Comparison of ENCODE assay signal across 23 cellular contexts in genomic region chr22:46894851-46895640, GRCh38.
A peak's percentile ranks its signal among the peaks of the same experiment; 100 is the strongest.
DNase-seq lines count a peak whose midpoint lies in the region; ATAC-seq and TF ChIP-seq lines count a peak whose summit lies in the region.
"Had no signal": no experiment of that assay in that cellular context is flagged by ENCODE, and none has a peak within 500 bp of the region (broad histone marks: within the 10 kb centered on the region; RNA-seq: fewer than 3 reads in every experiment).

No MANE protein-coding gene starts in this region.

- H3K27ac ChIP-seq in endodermal cell (ENCODE audit: low read depth, low read length) (no peak overlapping the region), tibial nerve (peak overlapping the region; percentile 11 to 82 (median 64))
- H3K27ac ChIP-seq: breast epithelium, SJCRH30, vagina had no signal

- no peaks in the 10 kb centered on the region for H3K4me1 ChIP-seq in endodermal cell (ENCODE audit: control insufficient read depth, insufficient read depth, low read length)
- H3K4me1 ChIP-seq in mucosa of stomach (ENCODE audit: control insufficient read depth, insufficient read depth, low read length), result peaks cover 11% of the 10 kb centered on the region
- H3K4me1 ChIP-seq in tibial nerve, result peaks cover 0 to 30% (median 16%) of the 10 kb centered on the region in 4 donors
- H3K4me1 ChIP-seq in mucosa of descending colon (ENCODE audit: low read depth), result no peaks in the 10 kb centered on the region
- H3K4me1 ChIP-seq: breast epithelium, SJCRH30 had no signal

- H3K9me3 ChIP-seq in endodermal cell (ENCODE audit: control insufficient read depth, low read length) (no peaks in the 10 kb centered on the region), mucosa of stomach (ENCODE audit: control insufficient read depth, low read length) (no peaks in the 10 kb centered on the region), tibial nerve (no peaks in the 10 kb centered on the region), mucosa of descending colon (no peaks in the 10 kb centered on the region)
- H3K9me3 ChIP-seq: breast epithelium, SJCRH30, vagina had no signal

- no peak overlapping the region for H3K9ac ChIP-seq in endodermal cell (ENCODE audit: extremely low read depth, low read length, poor library complexity, severe bottlenecking)
- peak overlapping the region; percentile 3 for H3K9ac ChIP-seq in mucosa of stomach (ENCODE audit: low read length)

- H3K36me3 Mint-ChIP-seq in IgD-negative memory B cell (peaks cover 4% of the 10 kb centered on the region), endodermal cell (ENCODE audit: low read depth) (peaks cover 50% of the 10 kb centered on the region)

- TF ChIP-seq CTCF in endodermal cell (conservative IDR thresholded peaks at IDR 0.05) (no peak), tibial nerve (IDR thresholded peaks at IDR 0.05) (no peak), mucosa of descending colon (IDR thresholded peaks at IDR 0.05) (no peak)

- H3K27me3 Mint-ChIP-seq in IgD-negative memory B cell, result no peaks in the 10 kb centered on the region
- no peaks in the 10 kb centered on the region for H3K27me3 Mint-ChIP-seq in endodermal cell (ENCODE audit: insufficient read depth)
- H3K27me3 Mint-ChIP-seq: activated naive CD4-positive, alpha-beta T cell treated with anti-CD3 and anti-CD28 coated beads, Interleukin-2, amount 10 ng/mL, durations not matched to agents 7 days and 5 days had no signal

- ATAC-seq in mucosa of descending colon (no peak), GM21381 (IDR thresholded peaks at IDR 0.05; ENCODE audit: unreplicated experiment) (no peak)

- TF ChIP-seq EP300 in tibial nerve (IDR thresholded peaks at IDR 0.05), result no peak

- intact Hi-C loops in mucosa of descending colon (cut with DNase I, micrococcal nuclease), result no loop called here

- H3K36me3 ChIP-seq in endodermal cell (ENCODE audit: control insufficient read depth, insufficient read depth, low read length) (peaks cover 43% of the 10 kb centered on the region), mucosa of stomach (ENCODE audit: control insufficient read depth, insufficient read depth, low read length) (peaks cover 10% of the 10 kb centered on the region), tibial nerve (peaks cover 0 to 10% (median 0%) of the 10 kb centered on the region in 3 donors), mucosa of descending colon (ENCODE audit: low read depth) (no peaks in the 10 kb centered on the region)
- H3K36me3 ChIP-seq: breast epithelium, SJCRH30, vagina had no signal

- H3K27me3 ChIP-seq in endodermal cell (ENCODE audit: control insufficient read depth, insufficient read depth, low read length, poor library complexity, severe bottlenecking) (no peaks in the 10 kb centered on the region), mucosa of stomach (ENCODE audit: control insufficient read depth, insufficient read depth, low read length) (no peaks in the 10 kb centered on the region), tibial nerve (no peaks in the 10 kb centered on the region)
- H3K27me3 ChIP-seq: breast epithelium, SJCRH30, vagina had no signal

- peak overlapping the region in 2 of 3 donors; percentile 39 to 40 for H3K27ac Mint-ChIP-seq in IgD-negative memory B cell
- no peak overlapping the region for H3K27ac Mint-ChIP-seq in endodermal cell
- H3K27ac Mint-ChIP-seq: nephron had no signal

- H3K4me1 Mint-ChIP-seq in IgD-negative memory B cell, result peaks cover 9 to 22% (median 16%) of the 10 kb centered on the region in 3 donors
- H3K4me1 Mint-ChIP-seq in endodermal cell, result no peaks in the 10 kb centered on the region
- H3K4me1 Mint-ChIP-seq: activated naive CD4-positive, alpha-beta T cell treated with anti-CD3 and anti-CD28 coated beads, Interleukin-2, amount 10 ng/mL, durations not matched to agents 7 days and 5 days; nephron had no signal

- no peaks in the 10 kb centered on the region for H3K9me3 Mint-ChIP-seq in IgD-negative memory B cell
- no peaks in the 10 kb centered on the region for H3K9me3 Mint-ChIP-seq in endodermal cell
- H3K9me3 Mint-ChIP-seq: activated naive CD4-positive, alpha-beta T cell treated with anti-CD3 and anti-CD28 coated beads, Interleukin-2, amount 10 ng/mL, durations not matched to agents 7 days and 5 days; CD14-positive monocyte; nephron had no signal

- DNase-seq in endodermal cell (peak; percentile 26), tibial nerve (ENCODE audit: low spot score in 2 of 2) (no peak), DMS53 treated with DMSO at 0.1 percent for 48 hours (lab: John Stamatoyannopoulos, UW; ENCODE audit: unreplicated experiment) (no peak), mucosa of descending colon (no peak)
- DNase-seq: activated CD4-positive, alpha-beta T cell treated with anti-CD3 and anti-CD28 coated beads for 1 hour; activated naive CD4-positive, alpha-beta T cell treated with anti-CD3 and anti-CD28 coated beads, Interleukin-2, amount 10 ng/mL, durations not matched to agents 7 days and 5 days; activated T-cell treated with anti-CD3 and anti-CD28 coated beads, Interleukin-2, amount 50 U/mL, for 48 hours; amniotic stem cell; cortex of kidney; EL; HCEC 1CT; kidney glomerular epithelial cell; NCI-H1694; NCI-H2171 treated with DMSO at 0.1 percent for 48 hours; NCI-H524 treated with DMSO at 0.1 percent for 48 hours; SJCRH30 had no signal

- H3K4me3 ChIP-seq in endodermal cell (ENCODE audit: low read length), result no peak overlapping the region
- no peak overlapping the region for H3K4me3 ChIP-seq in mucosa of stomach (ENCODE audit: low read length)
- no peak overlapping the region for H3K4me3 ChIP-seq in tibial nerve
- no peak overlapping the region for H3K4me3 ChIP-seq in mucosa of descending colon
- H3K4me3 ChIP-seq: breast epithelium, SJCRH30, vagina had no signal

- no peak for TF ChIP-seq POLR2A in tibial nerve (IDR thresholded peaks at IDR 0.05)

- 96% methylated on average over 11 to 14 of the region's 15 CpGs for WGBS in endodermal cell (ENCODE audit: insufficient coverage in 1 of 2, insufficient read length in 1 of 2), 2 experiments
- WGBS in tibial nerve, 2 donors, result 67 to 73% methylated on average over 15 of the region's 15 CpGs

- H3K4me3 Mint-ChIP-seq in IgD-negative memory B cell (no peak overlapping the region), endodermal cell (no peak overlapping the region)
- H3K4me3 Mint-ChIP-seq: activated naive CD4-positive, alpha-beta T cell treated with anti-CD3 and anti-CD28 coated beads, Interleukin-2, amount 10 ng/mL, durations not matched to agents 7 days and 5 days; CD14-positive monocyte; nephron had no signal
